Comparison of ENCODE assay signal across 17 cellular contexts in the genomic region with DNA sequence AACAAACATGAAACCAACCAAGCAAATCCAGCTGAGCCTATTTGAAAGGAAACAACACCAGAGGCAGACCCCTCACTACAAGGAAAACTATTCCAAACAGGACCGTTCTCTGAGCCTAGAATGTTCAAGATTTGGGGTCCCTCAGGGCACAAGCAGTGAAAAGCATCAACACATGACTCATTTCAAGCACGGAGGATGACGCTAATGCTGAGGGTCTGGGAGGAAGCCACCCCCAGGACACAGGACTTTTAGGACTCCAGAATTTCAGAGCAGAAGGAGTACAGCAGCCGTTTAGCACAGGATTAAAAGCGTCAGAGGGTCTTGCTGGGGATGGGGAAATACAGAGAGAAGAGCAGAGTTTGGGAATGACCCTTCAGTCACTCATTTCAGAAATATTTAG.
DNase-seq lines count a peak whose midpoint lies in the region; TF ChIP-seq lines count a peak whose summit lies in the region.
"Had no signal": no experiment of that assay in that cellular context is flagged by ENCODE, and none has a peak within 500 bp of the region (broad histone marks: within the 10 kb centered on the region; RNA-seq: fewer than 3 reads in every experiment).

No MANE protein-coding gene starts in this region.

- H3K4me3 Mint-ChIP-seq in neural crest cell = no peak overlapping the region
- H3K4me3 Mint-ChIP-seq: B cell; CD4-positive, CD25-positive, alpha-beta regulatory T cell; CD8-positive, alpha-beta T cell had no signal

- H3K4me1 Mint-ChIP-seq in neural crest cell = peaks cover 43% of the 10 kb centered on the region
- H3K4me1 Mint-ChIP-seq: B cell had no signal

- no peaks in the 10 kb centered on the region for H3K27me3 Mint-ChIP-seq in neural crest cell (ENCODE audit: low read depth)
- H3K27me3 Mint-ChIP-seq: B cell; CD4-positive, CD25-positive, alpha-beta regulatory T cell had no signal

- TF ChIP-seq CTCF in neural crest cell (conservative IDR thresholded peaks at IDR 0.05) = no peak
- TF ChIP-seq CTCF in tibial nerve (IDR thresholded peaks at IDR 0.05) = no peak

- no peaks in the 10 kb centered on the region for H3K36me3 ChIP-seq in tibial nerve
- H3K36me3 ChIP-seq: BLaER1 had no signal

- no peak for TF ChIP-seq EP300 in tibial nerve (IDR thresholded peaks at IDR 0.05)

- H3K27ac Mint-ChIP-seq in neural crest cell (ENCODE audit: unreplicated experiment) = peak overlapping the region; percentile 53
- H3K27ac Mint-ChIP-seq: B cell; CD4-positive, CD25-positive, alpha-beta regulatory T cell; CD8-positive, alpha-beta T cell had no signal

- no peak overlapping the region for H3K27ac ChIP-seq in tibial nerve
- H3K27ac ChIP-seq: BLaER1, C4-2B, GM23248 had no signal

- H3K9me3 Mint-ChIP-seq in neural crest cell = peaks cover 4% of the 10 kb centered on the region

- TF ChIP-seq POLR2A in tibial nerve (IDR thresholded peaks at IDR 0.05) = no peak

- 42 to 53% methylated on average over 5 of the region's 5 CpGs for WGBS in tibial nerve, 2 donors

- H3K9me3 ChIP-seq in tibial nerve = no peaks in the 10 kb centered on the region
- H3K9me3 ChIP-seq: BLaER1, Caco-2 had no signal

- no peaks in the 10 kb centered on the region for H3K36me3 Mint-ChIP-seq in neural crest cell (ENCODE audit: low read depth)
- H3K36me3 Mint-ChIP-seq: CD4-positive, CD25-positive, alpha-beta regulatory T cell; CD8-positive, alpha-beta T cell had no signal

- H3K4me3 ChIP-seq in tibial nerve = no peak overlapping the region
- H3K4me3 ChIP-seq: BLaER1, GM23248 had no signal

- no peaks in the 10 kb centered on the region for H3K27me3 ChIP-seq in tibial nerve
- H3K27me3 ChIP-seq: BLaER1 had no signal

- no peaks in the 10 kb centered on the region for H3K4me1 ChIP-seq in tibial nerve
- H3K4me1 ChIP-seq: BLaER1, Caco-2 had no signal

- in situ Hi-C loops in SK-MEL-5 (cut with HindIII; ENCODE audit: low pct_unique_long_range_greater_than_20kb, low sequenced_read_pairs) = no loop called here

- DNase-seq in SK-MEL-5 (ENCODE audit: low read depth, low spot score) (peak; percentile 74), left kidney (ENCODE audit: low read depth, low spot score) (peak; percentile 4), neural crest cell (ENCODE audit: low read depth, low spot score) (no peak), T-helper 2 cell (no peak), tibial nerve (ENCODE audit: low spot score in 2 of 2) (no peak), DMS153 (lab: John Stamatoyannopoulos, UW) (no peak), activated gamma-delta T cell treated with Interleukin-2 at 50 U/mL for 16 hours (no peak)
- DNase-seq: Caco-2; CD4-positive, CD25-positive, alpha-beta regulatory T cell; CD8-positive, alpha-beta T cell; DMS53; DMS79 treated with DMSO at 0.1 percent for 48 hours; GM23248; H7 had no signal

Comparison
In these comparisons a context has a peak if more than half of its experiments do, and no peak if none do; other contexts are left out.
1. DNase-seq: peak in SK-MEL-5 (single experiment) and left kidney (single experiment); none in neural crest cell (single experiment), T-helper 2 cell (0 of 5), tibial nerve (0 of 2), DMS153 (single experiment) and activated gamma-delta T cell treated with Interleukin-2 at 50 U/mL for 16 hours (single experiment).